Comparison of ENCODE assay signal across 19 cellular contexts in genomic region chr9:123157216-123157615, GRCh38.
"Had no signal": no experiment of that assay in that cellular context is flagged by ENCODE, and none has a peak within 500 bp of the region (broad histone marks: within the 10 kb centered on the region; RNA-seq: fewer than 3 reads in every experiment).

No MANE protein-coding gene starts in this region.

- H3K27ac Mint-ChIP-seq: activated CD8-positive, alpha-beta memory T cell treated with anti-CD3 and anti-CD28 coated beads, Interleukin-2, amount 10 ng/mL, durations not matched to agents 7 days and 5 days; activated naive CD8-positive, alpha-beta T cell; activated T-cell treated with anti-CD3 and anti-CD28 coated beads, Interleukin-2, amount 50 U/mL, for 24 hours; effector memory CD8-positive, alpha-beta T cell; neural progenitor cell; stimulated activated memory B cell treated with anti-CD40 and anti-IgM and Interleukin-4, amounts not matched to agents 10 μg/mL and 1 μg/mL and 100 μg/mL, for 72 hours; type B pancreatic cell had no signal

- H3K9me3 Mint-ChIP-seq: activated T-cell treated with anti-CD3 and anti-CD28 coated beads, Interleukin-2, amount 50 U/mL, for 24 hours; effector memory CD8-positive, alpha-beta T cell; neural progenitor cell; stimulated activated memory B cell treated with anti-CD40 and anti-IgM and Interleukin-4, amounts not matched to agents 10 μg/mL and 1 μg/mL and 100 μg/mL, for 72 hours; type B pancreatic cell had no signal

- H3K4me1 Mint-ChIP-seq: activated CD8-positive, alpha-beta memory T cell treated with anti-CD3 and anti-CD28 coated beads, Interleukin-2, amount 10 ng/mL, durations not matched to agents 7 days and 5 days; neural progenitor cell; stimulated activated memory B cell treated with anti-CD40 and anti-IgM and Interleukin-4, amounts not matched to agents 10 μg/mL and 1 μg/mL and 100 μg/mL, for 72 hours had no signal

- ATAC-seq: activated CD8-positive, alpha-beta memory T cell treated with anti-CD3 and anti-CD28 coated beads, Interleukin-2, amount 10 ng/mL, durations not matched to agents 7 days and 5 days; effector memory CD8-positive, alpha-beta T cell; stimulated activated memory B cell treated with anti-CD40 and anti-IgM and Interleukin-4, amounts not matched to agents 10 μg/mL and 1 μg/mL and 100 μg/mL, for 72 hours had no signal

- H3K4me3 ChIP-seq: left ventricle myocardium inferior, neural progenitor cell, right atrium auricular region, spleen had no signal

- H3K27me3 Mint-ChIP-seq: activated CD8-positive, alpha-beta memory T cell treated with anti-CD3 and anti-CD28 coated beads, Interleukin-2, amount 10 ng/mL, durations not matched to agents 7 days and 5 days; activated naive CD8-positive, alpha-beta T cell; activated T-cell treated with anti-CD3 and anti-CD28 coated beads, Interleukin-2, amount 50 U/mL, for 24 hours; effector memory CD8-positive, alpha-beta T cell; stimulated activated memory B cell treated with anti-CD40 and anti-IgM and Interleukin-4, amounts not matched to agents 10 μg/mL and 1 μg/mL and 100 μg/mL, for 72 hours; type B pancreatic cell had no signal

- H3K4me3 Mint-ChIP-seq: activated CD8-positive, alpha-beta memory T cell treated with anti-CD3 and anti-CD28 coated beads, Interleukin-2, amount 10 ng/mL, durations not matched to agents 7 days and 5 days; activated naive CD8-positive, alpha-beta T cell; activated T-cell treated with anti-CD3 and anti-CD28 coated beads, Interleukin-2, amount 50 U/mL, for 24 hours; effector memory CD8-positive, alpha-beta T cell; neural progenitor cell; stimulated activated memory B cell treated with anti-CD40 and anti-IgM and Interleukin-4, amounts not matched to agents 10 μg/mL and 1 μg/mL and 100 μg/mL, for 72 hours; type B pancreatic cell had no signal

- DNase-seq: activated CD4-positive, alpha-beta T cell treated with anti-CD3 and anti-CD28 coated beads for 1 hour; activated CD4-positive, alpha-beta T cell treated with anti-CD3 and anti-CD28 coated beads, Interleukin-2, amount 50 U/mL, for 48 hours; activated CD8-positive, alpha-beta memory T cell treated with anti-CD3 and anti-CD28 coated beads, Interleukin-2, amount 10 ng/mL, durations not matched to agents 7 days and 5 days; activated effector memory CD4-positive, alpha-beta T cell treated with anti-CD3 and anti-CD28 coated beads, Interleukin-2, amount 50 U/mL, for 16 hours; activated T-cell treated with anti-CD3 and anti-CD28 coated beads, Interleukin-2, amount 50 U/mL, for 24 hours; anterior cingulate cortex; caudate nucleus; effector memory CD8-positive, alpha-beta T cell; erythroblast; kidney; left ventricle myocardium inferior; posterior cingulate gyrus; spleen; stimulated activated CD4-positive, alpha-beta T cell treated with anti-CD3 and anti-CD28 coated beads, Interleukin-1b, Interleukin-23, amount 100 ng/mL, for 48 hours had no signal
